ENCODE assay signal across 19 cellular contexts in the genomic region with DNA sequence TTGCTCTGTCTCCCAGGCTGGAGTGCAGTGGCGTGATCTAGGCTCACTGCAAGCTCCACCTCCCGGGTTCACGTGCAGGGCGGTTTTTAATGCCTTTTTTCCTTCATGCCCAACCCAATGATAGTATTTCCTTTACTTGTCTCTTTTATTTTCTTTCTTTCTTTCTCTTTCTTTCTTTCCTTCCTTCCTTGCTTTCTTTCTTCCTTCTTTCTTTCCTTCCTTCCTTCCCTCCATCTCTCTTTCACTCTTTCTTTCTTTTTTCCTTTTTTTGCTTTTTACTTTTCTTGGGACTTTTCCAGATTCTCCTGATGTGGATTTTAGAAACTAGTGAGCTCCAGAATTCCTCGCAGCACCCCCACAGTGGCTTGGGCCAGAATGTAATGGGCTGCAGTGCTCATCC.
"Had no signal": no experiment of that assay in that cellular context is flagged by ENCODE, and none has a peak within 500 bp of the region (broad histone marks: within the 10 kb centered on the region; RNA-seq: fewer than 3 reads in every experiment).

No MANE protein-coding gene starts in this region.

- H3K36me3 Mint-ChIP-seq: T-cell, WTC11 had no signal

- H3K27me3 Mint-ChIP-seq: activated naive CD8-positive, alpha-beta T cell; T-cell had no signal

- DNase-seq: activated CD4-positive, CD25-positive, alpha-beta regulatory T cell treated with anti-CD3 and anti-CD28 coated beads, Interleukin-2, amount 50 U/mL, for 72 hours; activated gamma-delta T cell treated with Interleukin-2 at 50 U/mL for 16 hours; amygdala; Karpas-422; MM.1S; NCI-H1105; NCI-H1436; NCI-H1694 treated with DMSO at 0.1 percent for 48 hours; NCI-H2029 treated with DMSO at 0.1 percent for 48 hours; NCI-H345; NCI-H510A; NCI-H526 treated with DMSO at 0.1 percent for 48 hours; NCI-H82; SIG-M5; T-cell had no signal

- H3K9me3 Mint-ChIP-seq: brain; central memory CD8-positive, alpha-beta T cell; T-cell; WTC11 had no signal

- H3K4me3 Mint-ChIP-seq: activated naive CD8-positive, alpha-beta T cell; central memory CD8-positive, alpha-beta T cell; WTC11 had no signal

- ATAC-seq: WTC11 had no signal

- H3K27ac Mint-ChIP-seq: activated naive CD8-positive, alpha-beta T cell; T-cell; WTC11 had no signal

- H3K4me1 Mint-ChIP-seq: central memory CD8-positive, alpha-beta T cell; WTC11 had no signal
